ENCODE assay signal across 16 cellular contexts in genomic region chr7:5646846-5647245, GRCh38. TPM values are rescaled to one million over a fixed set of nuclear protein-coding genes. Genes with fewer than 3 reads are reported as not detected.
A peak's percentile ranks its signal among the peaks of the same experiment; 100 is the strongest.
DNase-seq lines count a peak whose midpoint lies in the region; ATAC-seq and TF ChIP-seq lines count a peak whose summit lies in the region.
"Had no signal": no experiment of that assay in that cellular context is flagged by ENCODE, and none has a peak within 500 bp of the region (broad histone marks: within the 10 kb centered on the region; RNA-seq: fewer than 3 reads in every experiment).

No MANE protein-coding gene starts in this region.

- peak; percentile 64 for DNase-seq in HS-5 (ENCODE audit: low read depth)
- no peak for DNase-seq in WTC11 (ENCODE audit: low spot score)
- DNase-seq in fibroblast of the aortic adventitia (ENCODE audit: low read depth), result peak; percentile 77
- no peak for DNase-seq in gastrocnemius medialis
- no peak for DNase-seq in cerebellar cortex (ENCODE audit: low spot score)
- no peak for DNase-seq in NCI-H187 (lab: John Stamatoyannopoulos, UW)
- DNase-seq: adrenal gland, heart right ventricle, left ventricle myocardium superior, NCI-H1436, NCI-H82, SHP77, small intestine, thyroid gland, WERI-Rb-1 had no signal

- H3K36me3 ChIP-seq in gastrocnemius medialis, result peaks cover 0 to 39% of the 10 kb centered on the region in 2 donors

- no peaks in the 10 kb centered on the region for H3K9me3 ChIP-seq in gastrocnemius medialis
- H3K9me3 ChIP-seq: adrenal gland, heart right ventricle, thyroid gland had no signal

- no peak overlapping the region for H3K27ac ChIP-seq in gastrocnemius medialis
- H3K27ac ChIP-seq: adrenal gland, heart right ventricle, thyroid gland, WERI-Rb-1 had no signal

- H3K4me3 ChIP-seq in fibroblast of the aortic adventitia (ENCODE audit: low read depth, low read length), result no peak overlapping the region
- H3K4me3 ChIP-seq in gastrocnemius medialis, result no peak overlapping the region
- H3K4me3 ChIP-seq: adrenal gland, heart right ventricle, thyroid gland had no signal

- CTCF ChIA-PET in WTC11 (lab: Charles Lee), result interaction anchor here (0.6 to 2.2 kb wide), 4 partner anchors 11 to 404 kb away, joined by 4 to 9 read pairs (median 4); no protein-coding TSS in a partner anchor

- H3K27me3 ChIP-seq in gastrocnemius medialis, result no peaks in the 10 kb centered on the region
- H3K27me3 ChIP-seq: adrenal gland, heart right ventricle, thyroid gland had no signal

- H3K4me1 Mint-ChIP-seq in WTC11, result peaks cover 13% of the 10 kb centered on the region

- no peak for TF ChIP-seq CTCF in WTC11 (IDR thresholded peaks at IDR 0.05)
- no peak for TF ChIP-seq CTCF in fibroblast of the aortic adventitia (IDR thresholded peaks at IDR 0.05; ENCODE audit: insufficient read depth, low read length)
- TF ChIP-seq CTCF in gastrocnemius medialis (IDR thresholded peaks at IDR 0.05 in 4 of 5, conservative IDR thresholded peaks at IDR 0.05 in 1 of 5), result no peak

- no peak for TF ChIP-seq POLR2A in gastrocnemius medialis (IDR thresholded peaks at IDR 0.05)

- intact Hi-C loops in gastrocnemius medialis (cut with DNase I; ENCODE audit: low total_unique reads), result no loop called here

- peaks cover 28% of the 10 kb centered on the region for H3K36me3 Mint-ChIP-seq in WTC11

- H3K4me1 ChIP-seq in gastrocnemius medialis, result no peaks in the 10 kb centered on the region

- no peaks in the 10 kb centered on the region for H3K9me3 Mint-ChIP-seq in WTC11

- no peak for ATAC-seq in WTC11
- ATAC-seq in gastrocnemius medialis, result peak; percentile 23 to 39
- no peak for ATAC-seq in HG02678 (IDR thresholded peaks at IDR 0.05; ENCODE audit: unreplicated experiment)
- ATAC-seq: left ventricle myocardium superior had no signal

- no peaks in the 10 kb centered on the region for H3K27me3 Mint-ChIP-seq in WTC11 (ENCODE audit: low read depth)

- POLR2A ChIA-PET in WTC11 (lab: Charles Lee), result interaction anchor here (1.0 kb wide), 1 partner anchor 114 kb away, joined by 3 read pairs; no protein-coding TSS in a partner anchor

- in situ Hi-C loops in gastrocnemius medialis (cut with MboI; ENCODE audit: low sequenced_read_pairs in 4 of 4), result no loop called here

- peak overlapping the region; percentile 78 for H3K27ac Mint-ChIP-seq in WTC11

- no peak overlapping the region for H3K4me3 Mint-ChIP-seq in WTC11

TF ChIP-seq in WTC11, 78 proteins besides CTCF, POLR2A, EP300 and RAD21 (continues in another document):
- TF ChIP-seq JAZF1 (CRISPR knock-in tag; IDR thresholded peaks at IDR 0.05), result no peak
- no peak for TF ChIP-seq MXD4 (CRISPR knock-in tag; IDR thresholded peaks at IDR 0.05; ENCODE audit: borderline replicate concordance)
- TF ChIP-seq USF1 (CRISPR knock-in tag; IDR thresholded peaks at IDR 0.05), result no peak
- TF ChIP-seq KAT7 (CRISPR knock-in tag; IDR thresholded peaks at IDR 0.05; ENCODE audit: borderline replicate concordance), result no peak
- no peak for TF ChIP-seq ATF3 (CRISPR knock-in tag; conservative IDR thresholded peaks at IDR 0.05)
- no peak for TF ChIP-seq NFATC4 (CRISPR knock-in tag; IDR thresholded peaks at IDR 0.05)
- no peak for TF ChIP-seq AFF4 (CRISPR knock-in tag; IDR thresholded peaks at IDR 0.05; ENCODE audit: borderline replicate concordance)
- no peak for TF ChIP-seq IRF2 (CRISPR knock-in tag; IDR thresholded peaks at IDR 0.05; ENCODE audit: borderline replicate concordance, low read depth)
- TF ChIP-seq USF2 (CRISPR knock-in tag; IDR thresholded peaks at IDR 0.05), result no peak
- no peak for TF ChIP-seq SMAD4 (CRISPR knock-in tag; IDR thresholded peaks at IDR 0.05)
- TF ChIP-seq ZNF423 (CRISPR knock-in tag; IDR thresholded peaks at IDR 0.05), result no peak
- TF ChIP-seq AR (CRISPR knock-in tag; IDR thresholded peaks at IDR 0.05), result no peak
- TF ChIP-seq TCF7 (CRISPR knock-in tag; IDR thresholded peaks at IDR 0.05; ENCODE audit: low read depth), result no peak
- no peak for TF ChIP-seq ELF4 (CRISPR knock-in tag; IDR thresholded peaks at IDR 0.05; ENCODE audit: low read depth)
- TF ChIP-seq FOXP4 (CRISPR knock-in tag; IDR thresholded peaks at IDR 0.05), result no peak

RNA-seq across cellular contexts. Expression of gene FSCN1, which starts 54.2 kb away (rescaled TPM):
- total RNA-seq in WTC11 (2021) (459 to 481 TPM (median 480 TPM) in 3 replicates), fibroblast of the aortic adventitia (ENCODE audit: low replicate concordance) (105 and 213 TPM in 2 replicates), gastrocnemius medialis (1 to 10 TPM; 1.6 to 4.7 (median 2.9) TPM)

Comparison
In these comparisons a context has a peak if more than half of its experiments do, and no peak if none do; other contexts are left out.
1. DNase-seq: peak in HS-5 (single experiment) and fibroblast of the aortic adventitia (single experiment); none in WTC11 (single experiment), gastrocnemius medialis (0 of 2), cerebellar cortex (single experiment) and NCI-H187 (0 of 2).
2. ATAC-seq: peak in gastrocnemius medialis (2 of 2); none in WTC11 (single experiment) and HG02678 (single experiment).
3. RNA of gene FSCN1, which starts 54.2 kb away (total RNA-seq): 459 to 481 TPM in WTC11 and 105 to 213 TPM in fibroblast of the aortic adventitia; 1.6 to 4.7 TPM in gastrocnemius medialis; every median in the first group is over 10 times any median in the second.